Comparison of ENCODE assay signal across 8 cellular contexts in genomic region chr22:50691521-50691920, GRCh38. TPM values are rescaled to one million over a fixed set of nuclear protein-coding genes. Genes with fewer than 3 reads are reported as not detected.
DNase-seq lines count a peak whose midpoint lies in the region; ATAC-seq, FAIRE-seq and TF ChIP-seq lines count a peak whose summit lies in the region.

No MANE protein-coding gene starts in this region.

- no peak overlapping the region for H3K4me3 Mint-ChIP-seq in CD4-positive, CD25-positive, alpha-beta regulatory T cell
- no peak overlapping the region for H3K4me3 Mint-ChIP-seq in endodermal cell

- no peak overlapping the region for H3K9ac ChIP-seq in endodermal cell (ENCODE audit: extremely low read depth, low read length, poor library complexity, severe bottlenecking)

- H3K27me3 Mint-ChIP-seq in CD4-positive, CD25-positive, alpha-beta regulatory T cell: peaks cover 36% of the 10 kb centered on the region
- peaks cover 4% of the 10 kb centered on the region for H3K27me3 Mint-ChIP-seq in endodermal cell (ENCODE audit: insufficient read depth)

- no peaks in the 10 kb centered on the region for H3K36me3 Mint-ChIP-seq in CD4-positive, CD25-positive, alpha-beta regulatory T cell
- peaks cover 15% of the 10 kb centered on the region for H3K36me3 Mint-ChIP-seq in endodermal cell (ENCODE audit: low read depth)

- peaks cover 0 to 11% (median 0%) of the 10 kb centered on the region in 7 donors for H3K9me3 Mint-ChIP-seq in CD4-positive, CD25-positive, alpha-beta regulatory T cell
- H3K9me3 Mint-ChIP-seq in endodermal cell: peaks cover 3% of the 10 kb centered on the region

- no peak for FAIRE-seq in small intestine (lab: Jason Lieb, UNC)

- 0 to 9% methylated on average over 2 of the region's 2 CpGs for WGBS in endodermal cell (ENCODE audit: insufficient coverage in 1 of 2, insufficient read length in 1 of 2), 2 experiments
- WGBS in small intestine, 3 donors: 4 to 9% (median 8%) methylated on average over 2 of the region's 2 CpGs

- no peaks in the 10 kb centered on the region for H3K4me1 ChIP-seq in CD4-positive, CD25-positive, alpha-beta regulatory T cell (ENCODE audit: control insufficient read depth, insufficient read depth, low read length, poor library complexity, severe bottlenecking)
- H3K4me1 ChIP-seq in endodermal cell (ENCODE audit: control insufficient read depth, insufficient read depth, low read length) (no peaks in the 10 kb centered on the region), small intestine (ENCODE audit: control insufficient read depth in 2 of 2, insufficient read depth in 1 of 2, low read depth in 1 of 2, low read length in 1 of 2) (no peaks in the 10 kb centered on the region)

- TF ChIP-seq CTCF in GM20000 (IDR thresholded peaks at IDR 0.05; ENCODE audit: extremely low read depth, missing control alignments) (peak; percentile 37), endodermal cell (conservative IDR thresholded peaks at IDR 0.05) (peak; percentile 82)

- no peak overlapping the region for H3K27ac ChIP-seq in CD4-positive, CD25-positive, alpha-beta regulatory T cell (ENCODE audit: insufficient read depth, low read length, poor library complexity, severe bottlenecking)
- no peak overlapping the region for H3K27ac ChIP-seq in endodermal cell (ENCODE audit: low read depth, low read length)
- no peak overlapping the region for H3K27ac ChIP-seq in small intestine (ENCODE audit: low read depth in 1 of 2, low read length in 1 of 2)

- H3K27me3 ChIP-seq in CD4-positive, CD25-positive, alpha-beta regulatory T cell (ENCODE audit: control insufficient read depth, insufficient read depth, low read length): no peaks in the 10 kb centered on the region
- H3K27me3 ChIP-seq in endodermal cell (ENCODE audit: control insufficient read depth, insufficient read depth, low read length, poor library complexity, severe bottlenecking) (no peaks in the 10 kb centered on the region), small intestine (ENCODE audit: control insufficient read depth in 2 of 2, insufficient read depth in 2 of 2, low read length in 2 of 2) (no peaks in the 10 kb centered on the region)

- no peak for ATAC-seq in CD4-positive, CD25-positive, alpha-beta regulatory T cell (ENCODE audit: low read depth in 2 of 2)
- ATAC-seq in HG02588 (IDR thresholded peaks at IDR 0.05; ENCODE audit: unreplicated experiment) (no peak), HG02970 (IDR thresholded peaks at IDR 0.05; ENCODE audit: low FRiP score, unreplicated experiment) (no peak)

- peaks cover 0 to 2% of the 10 kb centered on the region in 2 experiments for H3K9me3 ChIP-seq in CD4-positive, CD25-positive, alpha-beta regulatory T cell (ENCODE audit: control insufficient read depth in 2 of 2, low read length in 2 of 2)
- no peaks in the 10 kb centered on the region for H3K9me3 ChIP-seq in endodermal cell (ENCODE audit: control insufficient read depth, low read length)
- no peaks in the 10 kb centered on the region for H3K9me3 ChIP-seq in small intestine (ENCODE audit: control insufficient read depth, low read depth)

- H3K27ac Mint-ChIP-seq in CD4-positive, CD25-positive, alpha-beta regulatory T cell: no peak overlapping the region
- H3K27ac Mint-ChIP-seq in endodermal cell: no peak overlapping the region

- H3K4me1 Mint-ChIP-seq in CD4-positive, CD25-positive, alpha-beta regulatory T cell: peaks cover 0 to 19% (median 0%) of the 10 kb centered on the region in 4 donors
- H3K4me1 Mint-ChIP-seq in endodermal cell: no peaks in the 10 kb centered on the region

- DNase-seq in CD4-positive, CD25-positive, alpha-beta regulatory T cell: peak in 2 of 3 donors; percentile 31 to 55
- DNase-seq in GM20000 (ENCODE audit: low spot score): no peak
- peak; percentile 15 to 18 for DNase-seq in SHP77 (lab: John Stamatoyannopoulos, UW)
- peak; percentile 59 for DNase-seq in endodermal cell
- DNase-seq in small intestine: peak; percentile 38
- DNase-seq in NCI-H1930 (lab: John Stamatoyannopoulos, UW): no peak

- H3K36me3 ChIP-seq in CD4-positive, CD25-positive, alpha-beta regulatory T cell (ENCODE audit: control insufficient read depth, insufficient read depth, low read length): no peaks in the 10 kb centered on the region
- no peaks in the 10 kb centered on the region for H3K36me3 ChIP-seq in endodermal cell (ENCODE audit: control insufficient read depth, insufficient read depth, low read length)
- no peaks in the 10 kb centered on the region for H3K36me3 ChIP-seq in small intestine (ENCODE audit: control insufficient read depth in 2 of 2, insufficient read depth in 2 of 2, low read length in 2 of 2)

- no peak overlapping the region for H3K4me3 ChIP-seq in CD4-positive, CD25-positive, alpha-beta regulatory T cell (ENCODE audit: low read depth, low read length)
- H3K4me3 ChIP-seq in endodermal cell (ENCODE audit: low read length): no peak overlapping the region
- H3K4me3 ChIP-seq in small intestine (ENCODE audit: low read depth in 1 of 2, low read length in 2 of 2): no peak overlapping the region

RNA-seq across cellular contexts. Expression of gene SHANK3, which starts 18.9 kb away (rescaled TPM):
- 0.67 TPM for total RNA-seq in CD4-positive, CD25-positive, alpha-beta regulatory T cell
- polyA plus RNA-seq in CD4-positive, CD25-positive, alpha-beta regulatory T cell: not detected
- total RNA-seq in endodermal cell: 10 to 100 TPM in 1 of 2 donors, 1 to 10 TPM in 1; 9.4 to 11.1 TPM
- 9.9 TPM for polyA plus RNA-seq in endodermal cell (2013, experiment 1 of 2)
- 9.9 TPM for polyA plus RNA-seq in endodermal cell (2013, experiment 2 of 2)
- 10 to 100 TPM in 1 of 3 donors, under 1 TPM in 2; 0.27 to 10.0 (median 0.45) TPM for polyA plus RNA-seq in small intestine

RNA-seq across cellular contexts. Expression of gene ACR, which starts 46.5 kb away (rescaled TPM):
- total RNA-seq in CD4-positive, CD25-positive, alpha-beta regulatory T cell: not detected
- polyA plus RNA-seq in CD4-positive, CD25-positive, alpha-beta regulatory T cell: not detected
- total RNA-seq in endodermal cell: under 1 TPM in 1 of 2 donors, not detected in 1; 0.18 TPM
- 0.71 TPM for polyA plus RNA-seq in endodermal cell (2013, experiment 1 of 2)
- not detected for polyA plus RNA-seq in endodermal cell (2013, experiment 2 of 2)
- under 1 TPM in 1 of 3 donors, not detected in 2; 0.25 TPM for polyA plus RNA-seq in small intestine

Comparison
In these comparisons a context has a peak if more than half of its experiments do, and no peak if none do; other contexts are left out.
1. DNase-seq: peak in CD4-positive, CD25-positive, alpha-beta regulatory T cell (2 of 3), SHP77 (2 of 2), endodermal cell (single experiment) and small intestine (single experiment); none in GM20000 (single experiment) and NCI-H1930 (0 of 2).